8 cellular contexts compared by ENCODE assay signal in genomic region chr10:15168781-15169554, GRCh38. TPM values are rescaled to one million over a fixed set of nuclear protein-coding genes. Genes with fewer than 3 reads are reported as not detected.
A peak's percentile ranks its signal among the peaks of the same experiment; 100 is the strongest.
DNase-seq lines count a peak whose midpoint lies in the region; ATAC-seq and TF ChIP-seq lines count a peak whose summit lies in the region.

No MANE protein-coding gene starts in this region.

- no peak for TF ChIP-seq CTCF in endodermal cell (conservative IDR thresholded peaks at IDR 0.05)

- WGBS in endodermal cell (ENCODE audit: insufficient coverage in 1 of 2, insufficient read length in 1 of 2), 2 experiments: 19 to 52% methylated on average over 9 to 35 of the region's 45 CpGs

- no peaks in the 10 kb centered on the region for H3K9me3 Mint-ChIP-seq in CD4-positive, alpha-beta memory T cell
- no peaks in the 10 kb centered on the region for H3K9me3 Mint-ChIP-seq in endodermal cell

- POLR2A ChIA-PET in CD4-positive, alpha-beta memory T cell (lab: Charles Lee; ENCODE audit: partially characterized antibody): interaction anchor here (0.6 to 5.8 kb wide), 22 partner anchors 10 to 331 kb away, joined by 3 to 93 read pairs (median 6); partner anchors contain the start of genes CDNF, HSPA14, MSANTD7 and RPP38

- H3K36me3 Mint-ChIP-seq in CD4-positive, alpha-beta memory T cell: peaks cover 0 to 12% of the 10 kb centered on the region in 2 donors
- no peaks in the 10 kb centered on the region for H3K36me3 Mint-ChIP-seq in endodermal cell (ENCODE audit: low read depth)

- no peak overlapping the region for H3K9ac ChIP-seq in endodermal cell (ENCODE audit: extremely low read depth, low read length, poor library complexity, severe bottlenecking)

- H3K4me1 Mint-ChIP-seq in CD4-positive, alpha-beta memory T cell: peaks cover 46 to 67% (median 57%) of the 10 kb centered on the region in 4 donors
- peaks cover 16% of the 10 kb centered on the region for H3K4me1 Mint-ChIP-seq in endodermal cell

- H3K27me3 ChIP-seq in CD4-positive, alpha-beta memory T cell (ENCODE audit: insufficient read depth, low read length): no peaks in the 10 kb centered on the region
- no peaks in the 10 kb centered on the region for H3K27me3 ChIP-seq in endodermal cell (ENCODE audit: control insufficient read depth, insufficient read depth, low read length, poor library complexity, severe bottlenecking)

- H3K9me3 ChIP-seq in CD4-positive, alpha-beta memory T cell (ENCODE audit: control insufficient read depth in 1 of 2, low read length in 2 of 2): no peaks in the 10 kb centered on the region
- no peaks in the 10 kb centered on the region for H3K9me3 ChIP-seq in endodermal cell (ENCODE audit: control insufficient read depth, low read length)

- peaks cover 74% of the 10 kb centered on the region for H3K4me1 ChIP-seq in CD4-positive, alpha-beta memory T cell (ENCODE audit: insufficient read depth, low read length)
- H3K4me1 ChIP-seq in endodermal cell (ENCODE audit: control insufficient read depth, insufficient read depth, low read length): no peaks in the 10 kb centered on the region

- DNase-seq in CD4-positive, alpha-beta memory T cell: peak; percentile 88 to 96 (median 91)
- DNase-seq in HPDE6-E6E7 (ENCODE audit: extremely low spot score) (peak; percentile 31), NOMO-1 (lab: John Stamatoyannopoulos, UW; ENCODE audit: unreplicated experiment in 2 of 2) (peak; percentile 74 to 84), endodermal cell (peak; percentile 99), midbrain (lab: John Stamatoyannopoulos, UW) (peak; percentile 97)
- peak; percentile 95 for DNase-seq in activated CD8-positive, alpha-beta memory T cell treated with anti-CD3 and anti-CD28 coated beads, Interleukin-2, amount 50 U/mL, for 4 hours
- DNase-seq in stimulated activated CD8-positive, alpha-beta memory T cell treated with anti-CD3 and anti-CD28 coated beads, Interleukin-15, amount 100 ng/mL, for 4 hours (ENCODE audit: low read depth in 2 of 2): peak; percentile 91 to 94

- peak overlapping the region; percentile 46 for H3K27ac ChIP-seq in CD4-positive, alpha-beta memory T cell (ENCODE audit: low read depth, low read length)
- no peak overlapping the region for H3K27ac ChIP-seq in endodermal cell (ENCODE audit: low read depth, low read length)

- no peaks in the 10 kb centered on the region for H3K27me3 Mint-ChIP-seq in CD4-positive, alpha-beta memory T cell
- H3K27me3 Mint-ChIP-seq in endodermal cell (ENCODE audit: insufficient read depth): peaks cover 6% of the 10 kb centered on the region

- H3K27ac Mint-ChIP-seq in CD4-positive, alpha-beta memory T cell: peak overlapping the region; percentile 73 to 97 (median 93)
- no peak overlapping the region for H3K27ac Mint-ChIP-seq in endodermal cell

- peak; percentile 42 for ATAC-seq in GM19467 (IDR thresholded peaks at IDR 0.05; ENCODE audit: unreplicated experiment)

- CTCF ChIA-PET in CD4-positive, alpha-beta memory T cell (lab: Charles Lee; ENCODE audit: partially characterized antibody): interaction anchor here (0.7 to 5.4 kb wide), 15 partner anchors 9 to 70 kb away, joined by 3 to 48 read pairs (median 4); no protein-coding TSS in a partner anchor

- peak overlapping the region; percentile 85 to 93 (median 88) for H3K4me3 Mint-ChIP-seq in CD4-positive, alpha-beta memory T cell
- peak overlapping the region; percentile 66 for H3K4me3 Mint-ChIP-seq in endodermal cell

- intact Hi-C loops in CD4-positive, alpha-beta memory T cell (cut with micrococcal nuclease): loop anchor here (1.0 to 10.0 kb wide), 10 partner anchors 16 to 1384 kb away; partner anchors contain the start of genes CDNF, FAM171A1, HSPA14 and MEIG1

- peak overlapping the region; percentile 1 to 44 for H3K4me3 ChIP-seq in CD4-positive, alpha-beta memory T cell (ENCODE audit: low read length in 2 of 2)
- H3K4me3 ChIP-seq in endodermal cell (ENCODE audit: low read length): no peak overlapping the region

- no peaks in the 10 kb centered on the region for H3K36me3 ChIP-seq in CD4-positive, alpha-beta memory T cell (ENCODE audit: insufficient read depth, low read length)
- no peaks in the 10 kb centered on the region for H3K36me3 ChIP-seq in endodermal cell (ENCODE audit: control insufficient read depth, insufficient read depth, low read length)

RNA-seq across cellular contexts. Expression of gene NMT2, which starts 0.5 kb away (rescaled TPM):
- 100 to 1,000 TPM in 1 of 2 experiments, 10 to 100 TPM in 1; 98.6 to 101 TPM for total RNA-seq in CD4-positive, alpha-beta memory T cell
- polyA plus RNA-seq in CD4-positive, alpha-beta memory T cell: 10 to 100 TPM; 38.7 to 56.1 TPM
- 10 to 100 TPM; 21.7 to 21.9 TPM for total RNA-seq in endodermal cell
- 22.0 TPM for polyA plus RNA-seq in endodermal cell (2013, experiment 1 of 2)
- 25.1 TPM for polyA plus RNA-seq in endodermal cell (2013, experiment 2 of 2)

Comparison
In these comparisons a context has a peak if more than half of its experiments do, and no peak if none do; other contexts are left out.
1. DNase-seq: peak in every context shown above with its lines; median percentile 99 in endodermal cell; 97 in midbrain; 95 in activated CD8-positive, alpha-beta memory T cell treated with anti-CD3 and anti-CD28 coated beads, Interleukin-2, amount 50 U/mL, for 4 hours; 92 in stimulated activated CD8-positive, alpha-beta memory T cell treated with anti-CD3 and anti-CD28 coated beads, Interleukin-15, amount 100 ng/mL, for 4 hours; 91 in CD4-positive, alpha-beta memory T cell; 79 in NOMO-1; 31 in HPDE6-E6E7.
2. RNA of gene NMT2, which starts 0.5 kb away (total RNA-seq): 98.6 to 101 TPM in CD4-positive, alpha-beta memory T cell; 21.7 to 21.9 TPM in endodermal cell; every median in the first group is over 4 times any median in the second.